ENCODE assay signal across 8 cellular contexts in the genomic region with DNA sequence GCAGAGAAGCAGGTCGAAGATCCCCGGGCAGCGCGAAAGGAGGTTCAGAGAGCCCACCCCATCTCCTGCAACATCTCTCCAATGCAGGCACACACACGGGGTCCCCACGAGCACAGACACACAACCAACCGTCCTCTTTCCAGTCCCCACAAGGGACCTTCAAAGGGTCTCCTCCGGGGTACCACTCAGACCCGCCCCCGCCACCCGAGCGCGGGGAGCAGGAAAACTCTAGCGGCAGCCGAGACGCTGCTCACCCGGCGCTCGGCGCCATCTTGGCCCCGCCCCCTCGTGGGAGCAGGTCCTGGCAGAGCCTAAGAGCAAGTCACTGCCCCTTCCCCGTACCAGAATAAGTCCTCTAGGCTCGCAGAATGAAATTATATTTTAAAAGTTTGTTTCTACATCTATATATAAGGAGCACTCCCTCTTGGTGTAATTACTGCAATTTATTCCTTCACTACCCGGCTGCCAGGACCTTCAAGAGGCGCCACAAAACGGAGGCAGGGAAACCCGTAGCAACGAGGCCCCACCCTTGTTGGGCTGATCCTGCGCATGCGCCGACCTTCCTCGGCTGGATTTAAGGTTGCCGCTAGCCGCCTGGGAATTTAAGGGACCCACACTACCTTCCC. TPM values are rescaled to one million over a fixed set of nuclear protein-coding genes. Genes with fewer than 3 reads are reported as not detected.
DNase-seq lines count a peak whose midpoint lies in the region; ATAC-seq, FAIRE-seq and TF ChIP-seq lines count a peak whose summit lies in the region.

Gene CNPY4, plus strand, starts transcription at position 560 of the 626 bp plus-strand sequence. CDS start 111 bp downstream, outside the sequence.
Gene TAF6, minus strand, starts transcription at position 284 of the 626 bp plus-strand sequence. CDS start 5,149 bp downstream, outside the sequence.

- peak within 1 kb of the TSS; percentile 96 for H3K27ac Mint-ChIP-seq in astrocyte (ENCODE audit: unreplicated experiment)

- H3K27ac ChIP-seq in astrocyte (ENCODE audit: low read depth, low read length) = peak within 1 kb of the TSS; percentile 94

- peak within 1 kb of the TSS; percentile 99 for H3K4me3 Mint-ChIP-seq in astrocyte (ENCODE audit: unreplicated experiment)

- H3K79me2 ChIP-seq in astrocyte (ENCODE audit: insufficient read depth, low read length) = peaks cover 20% of the 10 kb centered on the region

- DNase-seq in NCI-H2029 treated with DMSO at 0.1 percent for 48 hours (lab: John Stamatoyannopoulos, UW) (peak; percentile 93), T-helper 22 cell (ENCODE audit: low read depth) (peak; percentile 92), astrocyte (ENCODE audit: low read depth) (peak; percentile 85), hepatic stellate cell (ENCODE audit: low spot score) (peak; percentile 100), retina (peak; percentile 98)

- no peak for TF ChIP-seq CTCF in astrocyte (IDR thresholded peaks at IDR 0.05; ENCODE audit: insufficient read depth, low read depth, low read length)

- peak within 1 kb of the TSS; percentile 89 for H3K4me3 ChIP-seq in astrocyte (ENCODE audit: insufficient read depth, low read depth, low read length)

- FAIRE-seq in astrocyte (lab: Jason Lieb, UNC) = no peak

- peak within 1 kb of the TSS; percentile 88 for H3K9ac ChIP-seq in astrocyte (ENCODE audit: low read length)

- H4K20me1 ChIP-seq in astrocyte (ENCODE audit: insufficient read depth, low read length) = no peaks in the 10 kb centered on the region

- peaks cover 2% of the 10 kb centered on the region for H3K36me3 ChIP-seq in astrocyte (ENCODE audit: insufficient read depth, low read length)

- peak within 1 kb of the TSS; percentile 85 for H2AFZ ChIP-seq in astrocyte (ENCODE audit: low read depth, low read length)

- peaks cover 3% of the 10 kb centered on the region for H3K36me3 Mint-ChIP-seq in astrocyte (ENCODE audit: low read depth, unreplicated experiment)

- H3K27me3 Mint-ChIP-seq in astrocyte (ENCODE audit: low read depth, unreplicated experiment) = no peaks in the 10 kb centered on the region

- H3K4me1 Mint-ChIP-seq in astrocyte (ENCODE audit: low read depth, unreplicated experiment) = peaks cover 6% of the 10 kb centered on the region

- H3K9me3 ChIP-seq in astrocyte (ENCODE audit: insufficient read depth, low read depth, low read length) = no peaks in the 10 kb centered on the region

- peaks cover 2% of the 10 kb centered on the region for H3K9me3 Mint-ChIP-seq in astrocyte (ENCODE audit: unreplicated experiment)

- peak; percentile 74 for ATAC-seq in GM18505 (IDR thresholded peaks at IDR 0.05; ENCODE audit: unreplicated experiment)
- ATAC-seq in HG02973 (IDR thresholded peaks at IDR 0.05; ENCODE audit: unreplicated experiment) = peak; percentile 71
- no peak for ATAC-seq in HG03469 (IDR thresholded peaks at IDR 0.05; ENCODE audit: unreplicated experiment)

- peaks cover 15% of the 10 kb centered on the region for H3K4me1 ChIP-seq in astrocyte (ENCODE audit: insufficient read depth, low read length)

- peak; percentile 91 for TF ChIP-seq POLR2A in GM18505 (IDR thresholded peaks at IDR 0.05; ENCODE audit: borderline replicate concordance, extremely low read depth, insufficient read depth, insufficient read length)

- no peaks in the 10 kb centered on the region for H3K27me3 ChIP-seq in astrocyte (ENCODE audit: insufficient read depth, low read length)

- peak within 1 kb of the TSS; percentile 89 for H3K4me2 ChIP-seq in astrocyte (ENCODE audit: low read length)

RNA-seq across cellular contexts. Expression of gene CNPY4, which starts in this region (rescaled TPM):
- 16.4 and 18.5 TPM in 2 replicates for total RNA-seq in astrocyte

RNA-seq across cellular contexts. Expression of gene TAF6, which starts in this region (rescaled TPM):
- 35.7 and 47.0 TPM in 2 replicates for total RNA-seq in astrocyte
